15 cellular contexts compared by ENCODE assay signal in the genomic region with DNA sequence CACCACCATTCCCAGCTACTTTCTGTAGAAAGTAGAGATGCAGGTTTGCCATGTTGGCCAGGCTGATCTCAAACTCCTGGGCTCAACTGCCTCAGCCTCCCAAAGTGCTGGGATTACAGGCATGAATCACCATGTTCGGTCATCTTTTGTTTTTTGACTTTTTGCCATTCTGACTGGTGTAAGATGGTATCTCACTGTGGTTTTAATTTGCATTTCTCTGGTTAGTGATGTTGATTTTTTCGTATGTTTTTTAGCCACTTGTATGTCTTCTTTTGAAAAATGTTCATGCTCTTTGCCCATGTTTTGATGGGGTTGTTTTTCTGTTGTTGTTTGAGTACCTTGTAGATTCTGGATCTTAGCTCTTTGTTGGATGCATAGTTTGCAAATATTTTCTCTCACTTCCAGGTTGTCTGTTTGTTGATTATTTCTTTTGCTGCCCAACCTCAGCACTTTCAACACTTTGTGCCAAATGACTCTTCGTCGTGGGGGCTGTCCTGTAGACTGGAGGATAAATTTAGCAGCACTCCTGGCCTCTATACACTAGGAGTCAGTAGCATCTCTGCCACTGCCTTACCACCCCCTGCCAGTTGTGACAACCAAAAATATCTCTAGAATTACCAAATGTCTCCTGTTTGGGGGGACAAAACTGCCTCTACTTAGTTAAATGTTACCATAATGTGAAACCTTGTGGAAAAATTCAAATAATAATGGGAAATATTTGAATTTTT. TPM values are rescaled to one million over a fixed set of nuclear protein-coding genes. Genes with fewer than 3 reads are reported as not detected.
A peak's percentile ranks its signal among the peaks of the same experiment; 100 is the strongest.
DNase-seq lines count a peak whose midpoint lies in the region; ATAC-seq, FAIRE-seq and TF ChIP-seq lines count a peak whose summit lies in the region.
"Had no signal": no experiment of that assay in that cellular context is flagged by ENCODE, and none has a peak within 500 bp of the region (broad histone marks: within the 10 kb centered on the region; RNA-seq: fewer than 3 reads in every experiment).

No MANE protein-coding gene starts in this region.

- H2AFZ ChIP-seq in IMR-90 (replicated peaks; ENCODE audit: low read length, poor library complexity): peak overlapping the region; percentile 54
- H2AFZ ChIP-seq in smooth muscle cell (ENCODE audit: low read depth): no peak overlapping the region

- H3K14ac ChIP-seq in IMR-90 (replicated peaks; ENCODE audit: low read depth, low read length): peak overlapping the region; percentile 59

- H3K9me1 ChIP-seq in IMR-90 (ENCODE audit: insufficient read depth, low read length): peaks cover 2% of the 10 kb centered on the region; the same call in 1 of the 2 replicates

- no peak overlapping the region for H2AK9ac ChIP-seq in IMR-90 (replicated peaks; ENCODE audit: low read depth, low read length, poor library complexity)

- H3K9me3 ChIP-seq in IMR-90 (ENCODE audit: control insufficient read depth, insufficient read depth, low read length): no peaks in the 10 kb centered on the region
- H3K9me3 ChIP-seq in smooth muscle cell (replicated peaks; ENCODE audit: low read depth): no peaks in the 10 kb centered on the region
- H3K9me3 ChIP-seq: neutrophil, upper lobe of right lung had no signal

- peak; percentile 43 for DNase-seq in activated CD8-positive, alpha-beta memory T cell treated with anti-CD3 and anti-CD28 coated beads, Interleukin-2, amount 10 ng/mL, durations not matched to agents 7 days and 5 days
- DNase-seq in activated CD8-positive, alpha-beta memory T cell treated with anti-CD3 and anti-CD28 coated beads, Interleukin-2, amount 50 U/mL, for 48 hours: no peak
- peak; percentile 76 for DNase-seq in IMR-90
- DNase-seq in bronchial epithelial cell (ENCODE audit: low read depth): peak; percentile 37
- no peak for DNase-seq in smooth muscle cell (lab: John Stamatoyannopoulos, UW; ENCODE audit: unreplicated experiment)
- no peak for DNase-seq in HPDE6-E6E7 (ENCODE audit: extremely low spot score)
- DNase-seq in NCI-H1417 (lab: John Stamatoyannopoulos, UW): no peak
- DNase-seq: activated naive CD4-positive, alpha-beta T cell treated with anti-CD3 and anti-CD28 coated beads, Interleukin-2, amount 10 ng/mL, durations not matched to agents 7 days and 5 days; kidney; NCI-H1417 treated with DMSO at 0.1 percent for 48 hours; upper lobe of right lung had no signal

- TF ChIP-seq POLR2A in IMR-90 (IDR thresholded peaks at IDR 0.05; ENCODE audit: low read depth, low read length): no peak

- dilution Hi-C loops in IMR-90 (cut with HindIII; ENCODE audit: low sequenced_read_pairs, unreplicated experiment): loop anchor here (25.0 kb wide), 1 partner anchor 105 kb away; no protein-coding TSS in a partner anchor

- H2AK5ac ChIP-seq in IMR-90 (ENCODE audit: low read depth, low read length): peak overlapping the region; percentile 40; the same call in 1 of the 2 replicates

- H2BK15ac ChIP-seq in IMR-90 (ENCODE audit: low read depth, low read length): peak overlapping the region; percentile 30; the same call in 1 of the 3 replicates

- H3K4ac ChIP-seq in IMR-90 (ENCODE audit: low read depth, low read length): peak overlapping the region; percentile 44; the same call in 1 of the 2 replicates

- no peak for FAIRE-seq in bronchial epithelial cell (lab: Jason Lieb, UNC)
- FAIRE-seq: kidney, TTC549 had no signal

- H3K27ac Mint-ChIP-seq in activated CD8-positive, alpha-beta memory T cell treated with anti-CD3 and anti-CD28 coated beads, Interleukin-2, amount 10 ng/mL, durations not matched to agents 7 days and 5 days: peak overlapping the region; percentile 63
- H3K27ac Mint-ChIP-seq: activated naive CD4-positive, alpha-beta T cell treated with anti-CD3 and anti-CD28 coated beads, Interleukin-2, amount 10 ng/mL, durations not matched to agents 7 days and 5 days had no signal

- H3K9ac ChIP-seq in IMR-90 (ENCODE audit: low read depth, low read length) (no peak overlapping the region), smooth muscle cell (ENCODE audit: low read depth) (no peak overlapping the region)

- H3K4me2 ChIP-seq in IMR-90 (ENCODE audit: low read depth, low read length) (no peak overlapping the region), smooth muscle cell (peak overlapping the region; percentile 10)

- peak overlapping the region in 1 of 2 experiments; percentile 36; a peak in 1 of 4 replicates for H4K8ac ChIP-seq in IMR-90 (ENCODE audit: low read depth in 2 of 2, low read length in 2 of 2)

- peaks cover 6% of the 10 kb centered on the region for H3K36me3 Mint-ChIP-seq in activated CD8-positive, alpha-beta memory T cell treated with anti-CD3 and anti-CD28 coated beads, Interleukin-2, amount 10 ng/mL, durations not matched to agents 7 days and 5 days
- H3K36me3 Mint-ChIP-seq: activated naive CD4-positive, alpha-beta T cell treated with anti-CD3 and anti-CD28 coated beads, Interleukin-2, amount 10 ng/mL, durations not matched to agents 7 days and 5 days had no signal

- TF ChIP-seq CTCF in IMR-90 (conservative IDR thresholded peaks at IDR 0.05; ENCODE audit: low read depth, low read length) (no peak), bronchial epithelial cell (IDR thresholded peaks at IDR 0.05; ENCODE audit: insufficient read depth, low read length, severe bottlenecking) (no peak), smooth muscle cell (IDR thresholded peaks at IDR 0.05; ENCODE audit: borderline replicate concordance, insufficient read depth, poor library complexity, severe bottlenecking) (no peak)

- H3K4me1 Mint-ChIP-seq in activated CD8-positive, alpha-beta memory T cell treated with anti-CD3 and anti-CD28 coated beads, Interleukin-2, amount 10 ng/mL, durations not matched to agents 7 days and 5 days: peaks cover 24% of the 10 kb centered on the region

- H4K91ac ChIP-seq in IMR-90 (ENCODE audit: insufficient read depth, low read depth, low read length): 0 out of 2 replicates have a peak overlapping the region, but pooled peaks have one; percentile 36

- intact Hi-C loops in IMR-90 (cut with micrococcal nuclease): no loop called here

- no peak overlapping the region for H3K56ac ChIP-seq in IMR-90 (ENCODE audit: extremely low read depth, insufficient read depth, low read length)

- H2BK120ac ChIP-seq in IMR-90 (ENCODE audit: low read depth, low read length): peak overlapping the region; percentile 51

- CTCF ChIA-PET in activated CD8-positive, alpha-beta memory T cell treated with anti-CD3 and anti-CD28 coated beads, Interleukin-2, amount 10 ng/mL, durations not matched to agents 7 days and 5 days (lab: Charles Lee): interaction anchor here (0.9 kb wide), 1 partner anchor 126 kb away, joined by 3 read pairs; no protein-coding TSS in a partner anchor
- CTCF ChIA-PET in IMR-90 (lab: Yijun Ruan, JAX): interaction anchor here (1.1 kb wide), 1 partner anchor 106 kb away, joined by 3 read pairs; no protein-coding TSS in a partner anchor

- in situ Hi-C loops in IMR-90 (cut with MboI; ENCODE audit: low sequenced_read_pairs): loop anchor here (25.0 kb wide), 1 partner anchor 355 kb away; the partner anchor contains the start of gene WNT16

- H2BK20ac ChIP-seq in IMR-90 (ENCODE audit: low read depth, low read length): peak overlapping the region; percentile 79; the same call in 1 of the 2 replicates

- TF ChIP-seq RAD21 in IMR-90 (IDR thresholded peaks at IDR 0.05; ENCODE audit: low read length): no peak

- no peak overlapping the region for H4K5ac ChIP-seq in IMR-90 (ENCODE audit: low read depth, low read length)

- H3K27me3 Mint-ChIP-seq in activated CD8-positive, alpha-beta memory T cell treated with anti-CD3 and anti-CD28 coated beads, Interleukin-2, amount 10 ng/mL, durations not matched to agents 7 days and 5 days: peaks cover 4% of the 10 kb centered on the region

- H3K4me1 ChIP-seq in IMR-90 (ENCODE audit: control insufficient read depth, insufficient read depth, low read length) (peaks cover 5% of the 10 kb centered on the region), smooth muscle cell (ENCODE audit: low read depth) (peaks cover 6% of the 10 kb centered on the region)
- H3K4me1 ChIP-seq: upper lobe of right lung had no signal

- no peaks in the 10 kb centered on the region for H3F3A ChIP-seq in smooth muscle cell (ENCODE audit: low read depth)

- H3K23ac ChIP-seq in IMR-90 (ENCODE audit: low read depth, low read length): no peak overlapping the region; the same call in 1 of the 2 replicates

- H3K9me3 Mint-ChIP-seq in activated CD8-positive, alpha-beta memory T cell treated with anti-CD3 and anti-CD28 coated beads, Interleukin-2, amount 10 ng/mL, durations not matched to agents 7 days and 5 days (ENCODE audit: low read depth): no peaks in the 10 kb centered on the region
- H3K9me3 Mint-ChIP-seq: activated naive CD4-positive, alpha-beta T cell treated with anti-CD3 and anti-CD28 coated beads, Interleukin-2, amount 10 ng/mL, durations not matched to agents 7 days and 5 days had no signal

- H4K20me1 ChIP-seq in IMR-90 (ENCODE audit: insufficient read depth, low read length): no peaks in the 10 kb centered on the region
- no peaks in the 10 kb centered on the region for H4K20me1 ChIP-seq in smooth muscle cell (ENCODE audit: low read depth)

- H3K4me3 Mint-ChIP-seq in activated CD8-positive, alpha-beta memory T cell treated with anti-CD3 and anti-CD28 coated beads, Interleukin-2, amount 10 ng/mL, durations not matched to agents 7 days and 5 days: peak overlapping the region; percentile 1
- H3K4me3 Mint-ChIP-seq: activated naive CD4-positive, alpha-beta T cell treated with anti-CD3 and anti-CD28 coated beads, Interleukin-2, amount 10 ng/mL, durations not matched to agents 7 days and 5 days had no signal

- no peaks in the 10 kb centered on the region for H3K27me3 ChIP-seq in IMR-90 (ENCODE audit: control insufficient read depth, insufficient read depth, low read length)
- H3K27me3 ChIP-seq in bronchial epithelial cell (ENCODE audit: control insufficient read depth, insufficient read depth, low read length): no peaks in the 10 kb centered on the region
- H3K27me3 ChIP-seq in smooth muscle cell (ENCODE audit: low read depth): no peaks in the 10 kb centered on the region
- H3K27me3 ChIP-seq: upper lobe of right lung had no signal

- H3K36me3 ChIP-seq in IMR-90 (ENCODE audit: control insufficient read depth, insufficient read depth, low read length): no peaks in the 10 kb centered on the region
- H3K36me3 ChIP-seq in bronchial epithelial cell (ENCODE audit: control insufficient read depth, insufficient read depth, low read length): no peaks in the 10 kb centered on the region
- H3K36me3 ChIP-seq in smooth muscle cell (ENCODE audit: low read depth): no peaks in the 10 kb centered on the region

- peak; percentile 73 for ATAC-seq in activated CD8-positive, alpha-beta memory T cell treated with anti-CD3 and anti-CD28 coated beads, Interleukin-2, amount 10 ng/mL, durations not matched to agents 7 days and 5 days
- ATAC-seq in IMR-90 (ENCODE audit: low read depth) (peak; percentile 76), HG03039 (IDR thresholded peaks at IDR 0.05; ENCODE audit: unreplicated experiment) (no peak)
- ATAC-seq: upper lobe of right lung had no signal

- POLR2A ChIA-PET in IMR-90 (lab: Charles Lee; ENCODE audit: unreplicated experiment): no interaction called here

- no CpG with 5 or more reads among the region's 4 CpGs for WGBS in IMR-90 (ENCODE audit: extremely low coverage in 2 of 2, insufficient read length in 1 of 2), 2 experiments
- 47% methylated on average over 4 of the region's 4 CpGs for WGBS in smooth muscle cell (ENCODE audit: low lambda C conversion rate)

- H3K4me3 ChIP-seq in IMR-90 (ENCODE audit: insufficient read depth, low read depth, low read length) (no peak overlapping the region), bronchial epithelial cell (ENCODE audit: low read depth, low read length) (no peak overlapping the region), smooth muscle cell (no peak overlapping the region)
- H3K4me3 ChIP-seq: upper lobe of right lung had no signal

- peak overlapping the region; percentile 1; the same call in 1 of the 2 replicates for H3K18ac ChIP-seq in IMR-90 (ENCODE audit: low read depth, low read length)

- H3K79me2 ChIP-seq in smooth muscle cell (ENCODE audit: low read depth): no peaks in the 10 kb centered on the region

- no TSS peak for BruUV-seq in IMR-90 (replicated peaks; lab: Mats Ljungman, UMichigan)

- no peak overlapping the region for H3K27ac ChIP-seq in IMR-90 (ENCODE audit: insufficient read depth, low read length)
- H3K27ac ChIP-seq in smooth muscle cell (ENCODE audit: low read depth): no peak overlapping the region
- H3K27ac ChIP-seq: neutrophil, upper lobe of right lung had no signal

- H2BK5ac ChIP-seq in IMR-90 (ENCODE audit: low read depth, low read length, poor library complexity, severe bottlenecking): no peak overlapping the region

- no peaks in the 10 kb centered on the region; a peak in 1 of 4 replicates for H3K79me1 ChIP-seq in IMR-90 (ENCODE audit: low read depth in 1 of 2, low read length in 2 of 2)

RNA-seq across cellular contexts. Expression of gene CPED1, which starts 6.5 kb away (rescaled TPM):
- total RNA-seq in activated CD8-positive, alpha-beta memory T cell treated with anti-CD3 and anti-CD28 coated beads, Interleukin-2, amount 10 ng/mL, durations not matched to agents 7 days and 5 days: under 1 TPM in 1 of 2 experiments, not detected in 1; 0.16 TPM
- total RNA-seq in IMR-90 (2012; rRNA removed) (96.8 and 102 TPM in 2 replicates), bronchial epithelial cell (under 0.01 and 0.26 TPM in 2 replicates), smooth muscle cell (12.9 and 21.6 TPM in 2 replicates)
- polyA plus RNA-seq in IMR-90 (2012; rRNA removed) (28.7 and 31.2 TPM in 2 replicates), smooth muscle cell (5.8 and 9.5 TPM in 2 replicates)
- 11.9 and 18.5 TPM in 2 replicates for polyA plus RNA-seq in IMR-90 (2012; cell fraction: cytosol; rRNA removed)
- polyA plus RNA-seq in IMR-90 (2012; cell fraction: nucleus; rRNA removed; ENCODE audit: low replicate concordance): 9.1 and 28.6 TPM in 2 replicates
- total RNA-seq: OCI-LY7 had no signal

RNA-seq across cellular contexts. Expression of gene ING3, which starts 31.5 kb away (rescaled TPM):
- total RNA-seq in activated CD8-positive, alpha-beta memory T cell treated with anti-CD3 and anti-CD28 coated beads, Interleukin-2, amount 10 ng/mL, durations not matched to agents 7 days and 5 days: 10 to 100 TPM; 23.3 to 28.2 TPM
- total RNA-seq in IMR-90 (2012; rRNA removed) (11.3 and 14.4 TPM in 2 replicates), bronchial epithelial cell (6.5 and 10.8 TPM in 2 replicates), smooth muscle cell (11.8 and 23.1 TPM in 2 replicates)
- polyA plus RNA-seq in IMR-90 (2012; rRNA removed) (6.8 and 7.2 TPM in 2 replicates), smooth muscle cell (8.4 and 12.4 TPM in 2 replicates)
- 0.82 and 1.1 TPM in 2 replicates for polyA plus RNA-seq in IMR-90 (2012; cell fraction: cytosol; rRNA removed)
- polyA plus RNA-seq in IMR-90 (2012; cell fraction: nucleus; rRNA removed; ENCODE audit: low replicate concordance): 1.3 and 13.2 TPM in 2 replicates

Comparison
In these comparisons a context has a peak if more than half of its experiments do, and no peak if none do; other contexts are left out.
1. DNase-seq: peak in activated CD8-positive, alpha-beta memory T cell treated with anti-CD3 and anti-CD28 coated beads, Interleukin-2, amount 10 ng/mL, durations not matched to agents 7 days and 5 days (single experiment), IMR-90 (single experiment) and bronchial epithelial cell (single experiment); none in activated CD8-positive, alpha-beta memory T cell treated with anti-CD3 and anti-CD28 coated beads, Interleukin-2, amount 50 U/mL, for 48 hours (single experiment), smooth muscle cell (single experiment), HPDE6-E6E7 (single experiment) and NCI-H1417 (0 of 3).
2. RNA of gene CPED1, which starts 6.5 kb away (total RNA-seq): 96.8 to 102 TPM in IMR-90 and 12.9 to 21.6 TPM in smooth muscle cell; under 0.01 to 0.26 TPM in bronchial epithelial cell and 0.16 TPM in activated CD8-positive, alpha-beta memory T cell treated with anti-CD3 and anti-CD28 coated beads, Interleukin-2, amount 10 ng/mL, durations not matched to agents 7 days and 5 days; every median in the first group is over 10 times any median in the second.